ENCODE assay signal across 1 cellular context in the genomic region with DNA sequence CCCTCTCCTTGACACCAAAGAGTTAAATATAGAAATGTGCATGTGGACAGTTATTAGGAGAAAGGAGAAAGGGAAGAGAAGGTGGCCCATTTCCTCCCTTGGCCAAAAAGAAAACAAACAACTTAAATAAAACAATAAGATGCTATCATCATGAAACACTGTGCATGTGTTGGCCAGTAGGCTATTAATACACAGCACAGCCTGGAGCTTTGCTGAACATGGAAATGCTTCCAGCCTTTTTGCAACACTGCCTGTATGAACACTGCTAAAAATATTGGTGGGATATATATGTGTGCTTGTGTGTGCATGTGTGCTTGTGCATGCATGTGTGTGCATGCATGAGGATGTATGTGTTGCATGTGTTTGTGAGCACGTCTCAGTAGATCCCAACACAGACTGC.
TF ChIP-seq lines count a peak whose summit lies in the region.

No MANE protein-coding gene starts in this region.

TF ChIP-seq in endothelial cell of umbilical vein, 7 proteins besides CTCF, POLR2A, EP300 and RAD21 (continued from another document):
- TF ChIP-seq GATA2 (IDR thresholded peaks at IDR 0.05; ENCODE audit: insufficient read depth, insufficient read length, low read depth, low read length) (peak; percentile 55), POLR2AphosphoS5 (IDR thresholded peaks at IDR 0.05; ENCODE audit: insufficient read depth, low read depth, low read length) (peak; percentile 35)
